8 cellular contexts compared by ENCODE assay signal in the genomic region with DNA sequence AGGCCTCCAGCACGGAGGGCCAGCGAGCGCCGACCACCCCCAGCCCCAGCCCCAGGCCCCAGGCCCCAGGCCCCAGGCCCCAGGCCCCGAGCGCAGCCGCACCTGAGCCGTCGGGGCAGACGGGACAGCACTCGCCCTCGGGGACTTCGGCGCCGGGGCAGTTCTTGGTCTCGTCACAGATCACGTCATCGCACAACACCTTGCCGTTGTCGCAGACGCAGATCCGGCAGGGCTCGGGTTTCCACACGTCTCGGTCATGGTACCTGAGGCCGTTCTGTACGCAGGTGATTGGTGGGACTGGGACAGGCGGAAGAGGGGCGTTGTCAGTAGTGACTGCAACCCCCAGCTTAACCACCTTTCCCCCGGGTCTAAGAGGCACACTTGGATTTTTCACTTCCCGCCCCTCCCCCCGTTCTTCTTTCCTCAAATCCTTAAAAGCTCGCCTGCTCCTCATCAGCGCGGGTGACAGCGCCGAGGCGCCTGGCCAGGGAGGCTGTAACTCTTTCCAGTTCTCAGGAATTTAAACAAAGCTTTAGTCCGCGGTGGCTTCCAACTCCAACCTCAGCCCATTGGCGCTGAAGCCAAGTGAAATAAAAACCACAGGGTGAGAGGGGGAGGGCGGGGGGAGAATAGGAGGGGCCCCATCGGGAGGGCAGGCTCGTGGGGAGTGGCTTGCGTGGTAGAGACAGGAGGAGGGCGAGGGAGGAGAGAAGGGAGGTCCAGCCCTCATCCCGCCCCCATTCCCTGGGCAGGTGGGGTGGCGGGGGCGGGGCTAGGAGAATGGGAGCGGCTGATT. TPM values are rescaled to one million over a fixed set of nuclear protein-coding genes. Genes with fewer than 3 reads are reported as not detected.
A peak's percentile ranks its signal among the peaks of the same experiment; 100 is the strongest.
DNase-seq lines count a peak whose midpoint lies in the region; ATAC-seq and TF ChIP-seq lines count a peak whose summit lies in the region.

No MANE protein-coding gene starts in this region.

- peaks cover 17 to 64% of the 10 kb centered on the region in 2 experiments; a peak in 3 of 4 replicates for H3K79me1 ChIP-seq in IMR-90 (ENCODE audit: low read depth in 1 of 2, low read length in 2 of 2)

- DNase-seq in NCI-H82 (lab: John Stamatoyannopoulos, UW): peak; percentile 86
- no peak for DNase-seq in NCI-H82 treated with DMSO at 0.1 percent for 48 hours (lab: John Stamatoyannopoulos, UW; ENCODE audit: unreplicated experiment)
- peak; percentile 93 for DNase-seq in IMR-90
- peak; percentile 99 for DNase-seq in RWPE1 (ENCODE audit: low spot score)
- DNase-seq in activated gamma-delta T cell treated with Interleukin-2 at 50 U/mL for 16 hours: peak; percentile 58
- DNase-seq in germinal center (ENCODE audit: low spot score): peak; percentile 80
- DNase-seq in osteoblast (ENCODE audit: insufficient read length, low spot score, missing footprints): peak; percentile 97
- peak; percentile 95 to 99 for DNase-seq in tibial artery

- ATAC-seq in IMR-90 (ENCODE audit: low read depth): peak; percentile 58

- peak overlapping the region; percentile 15 to 87; a peak in 3 of 4 replicates for H4K8ac ChIP-seq in IMR-90 (ENCODE audit: low read depth in 2 of 2, low read length in 2 of 2)

- H2BK20ac ChIP-seq in IMR-90 (ENCODE audit: low read depth, low read length): no peak overlapping the region

- peak overlapping the region; percentile 88 for H3K4ac ChIP-seq in IMR-90 (ENCODE audit: low read depth, low read length)

- peak overlapping the region; percentile 99 for H2BK5ac ChIP-seq in IMR-90 (ENCODE audit: low read depth, low read length, poor library complexity, severe bottlenecking)

- peak; percentile 6; the same call in 1 of the 2 replicates for TF ChIP-seq POLR2A in IMR-90 (IDR thresholded peaks at IDR 0.05; ENCODE audit: low read depth, low read length)

- dilution Hi-C loops in IMR-90 (cut with HindIII; ENCODE audit: low sequenced_read_pairs, unreplicated experiment): no loop called here

- 0% methylated on average over 19 of the region's 50 CpGs; no CpG with 5 or more reads in 1 of the 2 experiments for WGBS in IMR-90 (ENCODE audit: extremely low coverage in 2 of 2, insufficient read length in 1 of 2), 2 experiments

- H2AFZ ChIP-seq in IMR-90 (replicated peaks; ENCODE audit: low read length, poor library complexity) (peak overlapping the region; percentile 10), osteoblast (ENCODE audit: low read length) (no peak overlapping the region)

- H3K27ac ChIP-seq in IMR-90 (ENCODE audit: insufficient read depth, low read length) (peak overlapping the region; percentile 99), RWPE1 (peak overlapping the region; percentile 93), osteoblast (ENCODE audit: low read depth, low read length) (peak overlapping the region; percentile 96), tibial artery (peak overlapping the region; percentile 98 to 99)

- H3K27me3 ChIP-seq in IMR-90 (ENCODE audit: control insufficient read depth, insufficient read depth, low read length) (no peaks in the 10 kb centered on the region), osteoblast (ENCODE audit: insufficient read depth, low read length) (no peaks in the 10 kb centered on the region), tibial artery (no peaks in the 10 kb centered on the region)

- H3K36me3 ChIP-seq in IMR-90 (ENCODE audit: control insufficient read depth, insufficient read depth, low read length) (peaks cover 50% of the 10 kb centered on the region), osteoblast (ENCODE audit: insufficient read depth, low read length) (peaks cover 50% of the 10 kb centered on the region), tibial artery (peaks cover 44 to 48% (median 45%) of the 10 kb centered on the region in 3 donors)

- peak overlapping the region; percentile 94 for H3K23ac ChIP-seq in IMR-90 (ENCODE audit: low read depth, low read length)

- H3K4me3 ChIP-seq in IMR-90 (ENCODE audit: insufficient read depth, low read depth, low read length) (peak overlapping the region; percentile 80), osteoblast (ENCODE audit: insufficient read depth, low read length) (peak overlapping the region; percentile 99), tibial artery (peak overlapping the region; percentile 67 to 89)

- peaks cover 79% of the 10 kb centered on the region for H3K79me2 ChIP-seq in osteoblast (ENCODE audit: insufficient read depth, low read length)

- peak overlapping the region; percentile 96 for H3K56ac ChIP-seq in IMR-90 (ENCODE audit: extremely low read depth, insufficient read depth, low read length)

- TF ChIP-seq CTCF in IMR-90 (conservative IDR thresholded peaks at IDR 0.05; ENCODE audit: low read depth, low read length) (no peak), RWPE1 (conservative IDR thresholded peaks at IDR 0.05; ENCODE audit: low read depth) (no peak), osteoblast (IDR thresholded peaks at IDR 0.05; ENCODE audit: extremely low read depth, low read depth, low read length) (no peak), tibial artery (IDR thresholded peaks at IDR 0.05) (no peak)

- H3K4me2 ChIP-seq in IMR-90 (ENCODE audit: low read depth, low read length): peak overlapping the region; percentile 63
- H3K4me2 ChIP-seq in osteoblast (ENCODE audit: insufficient read depth, low read length): peak overlapping the region; percentile 86

- H4K20me1 ChIP-seq in IMR-90 (ENCODE audit: insufficient read depth, low read length) (peaks cover 63% of the 10 kb centered on the region), osteoblast (ENCODE audit: insufficient read depth, low read length) (peaks cover 61% of the 10 kb centered on the region)

- TF ChIP-seq RAD21 in IMR-90 (IDR thresholded peaks at IDR 0.05; ENCODE audit: low read length): no peak; the same call in none of the 2 replicates

- H3K4me1 ChIP-seq in IMR-90 (ENCODE audit: control insufficient read depth, insufficient read depth, low read length) (peaks cover 49% of the 10 kb centered on the region), osteoblast (ENCODE audit: insufficient read depth, low read length) (peaks cover 69% of the 10 kb centered on the region), tibial artery (peaks cover 0 to 79% (median 52%) of the 10 kb centered on the region in 4 donors)

- H4K5ac ChIP-seq in IMR-90 (ENCODE audit: low read depth, low read length): peak overlapping the region; percentile 82

- H2BK120ac ChIP-seq in IMR-90 (ENCODE audit: low read depth, low read length): peak overlapping the region; percentile 53

- H3K9me3 ChIP-seq in IMR-90 (ENCODE audit: control insufficient read depth, insufficient read depth, low read length) (no peaks in the 10 kb centered on the region), osteoblast (ENCODE audit: low read depth, low read length) (no peaks in the 10 kb centered on the region), tibial artery (no peaks in the 10 kb centered on the region)

- no peak overlapping the region for H2BK15ac ChIP-seq in IMR-90 (ENCODE audit: low read depth, low read length)

- CTCF ChIA-PET in IMR-90 (lab: Yijun Ruan, JAX) (interaction anchor here (0.6 to 1.6 kb wide), 5 partner anchors 10 to 68 kb away, joined by 3 to 6 read pairs (median 4); no protein-coding TSS in a partner anchor), RWPE1 (lab: Yijun Ruan, JAX) (interaction anchor here (0.6 to 5.7 kb wide), 33 partner anchors 13 to 302 kb away, joined by 3 to 104 read pairs (median 4); partner anchors contain the start of genes LRRC59, RSAD1 and TMEM92)

- peaks cover 3% of the 10 kb centered on the region; the same call in 1 of the 2 replicates for H3K9me1 ChIP-seq in IMR-90 (ENCODE audit: insufficient read depth, low read length)

- in situ Hi-C loops in IMR-90 (cut with MboI; ENCODE audit: low sequenced_read_pairs): loop anchor here (5.0 kb wide), 1 partner anchor 72 kb away; the partner anchor contains the start of gene TMEM92

- H4K91ac ChIP-seq in IMR-90 (ENCODE audit: insufficient read depth, low read depth, low read length): peak overlapping the region; percentile 71

- POLR2A ChIA-PET in IMR-90 (lab: Charles Lee; ENCODE audit: unreplicated experiment): interaction anchor here (0.6 to 8.6 kb wide), 24 partner anchors 9 to 291 kb away, joined by 3 to 159 read pairs (median 7); no protein-coding TSS in a partner anchor
- POLR2A ChIA-PET in RWPE1 (lab: Yijun Ruan, JAX; ENCODE audit: low non-redundant PET): interaction anchor here (0.6 to 0.7 kb wide), 5 partner anchors 72 to 145 kb away, joined by 3 to 6 read pairs (median 5); no protein-coding TSS in a partner anchor

- H2AK5ac ChIP-seq in IMR-90 (ENCODE audit: low read depth, low read length): peak overlapping the region; percentile 85

- peak overlapping the region; percentile 97 for H3K18ac ChIP-seq in IMR-90 (ENCODE audit: low read depth, low read length)

- H3K14ac ChIP-seq in IMR-90 (replicated peaks; ENCODE audit: low read depth, low read length): peak overlapping the region; percentile 88

- TSS peak; percentile 66 for BruUV-seq in IMR-90 (replicated peaks; lab: Mats Ljungman, UMichigan)

- H3K9ac ChIP-seq in IMR-90 (ENCODE audit: low read depth, low read length): peak overlapping the region; percentile 98

- peak overlapping the region; percentile 90 for H2AK9ac ChIP-seq in IMR-90 (replicated peaks; ENCODE audit: low read depth, low read length, poor library complexity)

- intact Hi-C loops in IMR-90 (cut with micrococcal nuclease) (loop anchor here (1.0 kb wide), 4 partner anchors 10 to 70 kb away; no protein-coding TSS in a partner anchor), tibial artery (cut with DNase I; ENCODE audit: low total_unique reads) (loop anchor here (1.0 to 5.0 kb wide), 2 partner anchors 73 to 103 kb away; partner anchors contain the start of gene PDK2)

TF ChIP-seq in IMR-90, 13 proteins besides CTCF, POLR2A, EP300 and RAD21 (continues in another document):
- TF ChIP-seq CEBPB (IDR thresholded peaks at IDR 0.05; ENCODE audit: low read depth, low read length) (no peak), MAZ (IDR thresholded peaks at IDR 0.05; ENCODE audit: borderline replicate concordance, low read depth, low read length) (peak; percentile 70)

RNA-seq across cellular contexts. Expression of gene COL1A1, which starts 1.6 kb away (rescaled TPM):
- total RNA-seq in IMR-90 (2012; rRNA removed): 1,825 and 2,180 TPM in 2 replicates
- 4,117 and 4,350 TPM in 2 replicates for polyA plus RNA-seq in IMR-90 (2012; rRNA removed)
- polyA plus RNA-seq in IMR-90 (2012; cell fraction: cytosol; rRNA removed): 6,648 and 7,973 TPM in 2 replicates
- 7,018 and 18,611 TPM in 2 replicates for polyA plus RNA-seq in IMR-90 (2012; cell fraction: nucleus; rRNA removed; ENCODE audit: low replicate concordance)
- 6,718 and 8,987 TPM in 2 replicates for total RNA-seq in osteoblast

RNA-seq across cellular contexts. Expression of gene SGCA, which starts 34.0 kb away (rescaled TPM):
- total RNA-seq in IMR-90 (2012; rRNA removed) (not detected in 2 replicates), osteoblast (0.29 TPM in 1 of 2 replicates, not detected in the other)
- polyA plus RNA-seq in IMR-90 (2012; rRNA removed): 0.19 and 0.55 TPM in 2 replicates
- polyA plus RNA-seq in IMR-90 (2012; cell fraction: cytosol; rRNA removed): 0.36 and 0.43 TPM in 2 replicates
- 0.34 TPM in 1 of 2 replicates, not detected in the other for polyA plus RNA-seq in IMR-90 (2012; cell fraction: nucleus; rRNA removed; ENCODE audit: low replicate concordance)

RNA-seq across cellular contexts. Expression of gene PPP1R9B, which starts 49.4 kb away (rescaled TPM):
- 28.0 and 38.6 TPM in 2 replicates for total RNA-seq in IMR-90 (2012; rRNA removed)
- polyA plus RNA-seq in IMR-90 (2012; rRNA removed): 23.0 and 25.8 TPM in 2 replicates
- 16.2 and 19.3 TPM in 2 replicates for polyA plus RNA-seq in IMR-90 (2012; cell fraction: cytosol; rRNA removed)
- 42.2 and 55.1 TPM in 2 replicates for polyA plus RNA-seq in IMR-90 (2012; cell fraction: nucleus; rRNA removed; ENCODE audit: low replicate concordance)
- total RNA-seq in osteoblast: 44.2 and 48.9 TPM in 2 replicates
